ENCODE assay signal across 1 cellular context in the genomic region with DNA sequence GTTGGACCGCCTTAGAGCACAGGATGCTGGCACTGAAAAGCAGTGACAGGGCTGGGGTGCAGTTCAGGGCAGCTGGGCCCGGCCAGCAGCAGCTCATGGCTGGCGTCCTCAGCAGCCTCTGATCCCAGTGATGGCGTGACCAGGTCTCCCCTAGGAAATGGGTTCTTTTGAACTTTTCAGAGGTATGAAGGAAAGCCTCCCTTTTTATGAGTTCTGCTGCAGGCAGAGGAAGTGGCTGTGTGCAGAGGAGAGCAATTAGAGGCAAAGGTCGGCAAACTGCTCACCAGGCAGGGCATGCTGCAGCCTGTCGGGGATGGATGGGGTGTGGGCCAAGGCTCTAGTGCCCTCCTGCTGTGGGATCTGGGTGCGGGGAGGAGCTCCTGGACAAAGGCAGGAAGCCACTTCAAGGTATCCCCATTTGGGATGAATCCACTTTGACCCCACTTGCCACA.
TF ChIP-seq lines count a peak whose summit lies in the region.

No MANE protein-coding gene starts in this region.

TF ChIP-seq in HepG2, 621 proteins besides CTCF, POLR2A, EP300 and RAD21 (continued from another document):
- TF ChIP-seq, protein P1, sequence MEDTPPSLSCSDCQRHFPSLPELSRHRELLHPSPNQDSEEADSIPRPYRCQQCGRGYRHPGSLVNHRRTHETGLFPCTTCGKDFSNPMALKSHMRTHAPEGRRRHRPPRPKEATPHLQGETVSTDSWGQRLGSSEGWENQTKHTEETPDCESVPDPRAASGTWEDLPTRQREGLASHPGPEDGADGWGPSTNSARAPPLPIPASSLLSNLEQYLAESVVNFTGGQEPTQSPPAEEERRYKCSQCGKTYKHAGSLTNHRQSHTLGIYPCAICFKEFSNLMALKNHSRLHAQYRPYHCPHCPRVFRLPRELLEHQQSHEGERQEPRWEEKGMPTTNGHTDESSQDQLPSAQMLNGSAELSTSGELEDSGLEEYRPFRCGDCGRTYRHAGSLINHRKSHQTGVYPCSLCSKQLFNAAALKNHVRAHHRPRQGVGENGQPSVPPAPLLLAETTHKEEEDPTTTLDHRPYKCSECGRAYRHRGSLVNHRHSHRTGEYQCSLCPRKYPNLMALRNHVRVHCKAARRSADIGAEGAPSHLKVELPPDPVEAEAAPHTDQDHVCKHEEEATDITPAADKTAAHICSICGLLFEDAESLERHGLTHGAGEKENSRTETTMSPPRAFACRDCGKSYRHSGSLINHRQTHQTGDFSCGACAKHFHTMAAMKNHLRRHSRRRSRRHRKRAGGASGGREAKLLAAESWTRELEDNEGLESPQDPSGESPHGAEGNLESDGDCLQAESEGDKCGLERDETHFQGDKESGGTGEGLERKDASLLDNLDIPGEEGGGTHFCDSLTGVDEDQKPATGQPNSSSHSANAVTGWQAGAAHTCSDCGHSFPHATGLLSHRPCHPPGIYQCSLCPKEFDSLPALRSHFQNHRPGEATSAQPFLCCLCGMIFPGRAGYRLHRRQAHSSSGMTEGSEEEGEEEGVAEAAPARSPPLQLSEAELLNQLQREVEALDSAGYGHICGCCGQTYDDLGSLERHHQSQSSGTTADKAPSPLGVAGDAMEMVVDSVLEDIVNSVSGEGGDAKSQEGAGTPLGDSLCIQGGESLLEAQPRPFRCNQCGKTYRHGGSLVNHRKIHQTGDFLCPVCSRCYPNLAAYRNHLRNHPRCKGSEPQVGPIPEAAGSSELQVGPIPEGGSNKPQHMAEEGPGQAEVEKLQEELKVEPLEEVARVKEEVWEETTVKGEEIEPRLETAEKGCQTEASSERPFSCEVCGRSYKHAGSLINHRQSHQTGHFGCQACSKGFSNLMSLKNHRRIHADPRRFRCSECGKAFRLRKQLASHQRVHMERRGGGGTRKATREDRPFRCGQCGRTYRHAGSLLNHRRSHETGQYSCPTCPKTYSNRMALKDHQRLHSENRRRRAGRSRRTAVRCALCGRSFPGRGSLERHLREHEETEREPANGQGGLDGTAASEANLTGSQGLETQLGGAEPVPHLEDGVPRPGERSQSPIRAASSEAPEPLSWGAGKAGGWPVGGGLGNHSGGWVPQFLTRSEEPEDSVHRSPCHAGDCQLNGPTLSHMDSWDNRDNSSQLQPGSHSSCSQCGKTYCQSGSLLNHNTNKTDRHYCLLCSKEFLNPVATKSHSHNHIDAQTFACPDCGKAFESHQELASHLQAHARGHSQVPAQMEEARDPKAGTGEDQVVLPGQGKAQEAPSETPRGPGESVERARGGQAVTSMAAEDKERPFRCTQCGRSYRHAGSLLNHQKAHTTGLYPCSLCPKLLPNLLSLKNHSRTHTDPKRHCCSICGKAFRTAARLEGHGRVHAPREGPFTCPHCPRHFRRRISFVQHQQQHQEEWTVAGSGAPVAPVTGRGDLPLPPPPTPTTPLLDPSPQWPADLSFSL (CRISPR knock-in tag; IDR thresholded peaks at IDR 0.05): peak; percentile 70
- TF ChIP-seq, protein P2, sequence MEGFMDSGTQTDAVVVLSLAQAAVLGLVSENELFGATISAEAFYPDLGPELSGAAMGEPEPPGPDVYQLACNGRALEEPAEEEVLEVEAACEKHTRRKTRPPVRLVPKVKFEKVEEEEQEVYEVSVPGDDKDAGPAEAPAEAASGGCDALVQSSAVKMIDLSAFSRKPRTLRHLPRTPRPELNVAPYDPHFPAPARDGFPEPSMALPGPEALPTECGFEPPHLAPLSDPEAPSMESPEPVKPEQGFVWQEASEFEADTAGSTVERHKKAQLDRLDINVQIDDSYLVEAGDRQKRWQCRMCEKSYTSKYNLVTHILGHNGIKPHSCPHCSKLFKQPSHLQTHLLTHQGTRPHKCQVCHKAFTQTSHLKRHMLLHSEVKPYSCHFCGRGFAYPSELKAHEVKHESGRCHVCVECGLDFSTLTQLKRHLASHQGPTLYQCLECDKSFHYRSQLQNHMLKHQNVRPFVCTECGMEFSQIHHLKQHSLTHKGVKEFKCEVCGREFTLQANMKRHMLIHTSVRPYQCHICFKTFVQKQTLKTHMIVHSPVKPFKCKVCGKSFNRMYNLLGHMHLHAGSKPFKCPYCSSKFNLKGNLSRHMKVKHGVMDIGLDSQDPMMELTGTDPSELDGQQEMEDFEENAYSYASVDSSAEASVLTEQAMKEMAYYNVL (CRISPR knock-in tag; IDR thresholded peaks at IDR 0.05; ENCODE audit: borderline replicate concordance): peak; percentile 51; the same call in 1 of the 2 replicates
- TF ChIP-seq CREM (IDR thresholded peaks at IDR 0.05) (0 out of 2 replicates have a peak, but pooled peaks have one; percentile 18), CREM (CRISPR knock-in tag; IDR thresholded peaks at IDR 0.05) (no peak), SP5 (CRISPR knock-in tag; IDR thresholded peaks at IDR 0.05; ENCODE audit: borderline replicate concordance, low read depth) (0 out of 2 replicates have a peak, but pooled peaks have one; percentile 24), ZNF629 (CRISPR knock-in tag; conservative IDR thresholded peaks at IDR 0.05) (peak; percentile 81), ISL2 (CRISPR knock-in tag; IDR thresholded peaks at IDR 0.05) (peak; percentile 64), MEIS2 (CRISPR knock-in tag; IDR thresholded peaks at IDR 0.05) (peak; percentile 62; the same call in 1 of the 2 replicates), RFXAP (CRISPR knock-in tag; IDR thresholded peaks at IDR 0.05; ENCODE audit: borderline replicate concordance) (0 out of 2 replicates have a peak, but pooled peaks have one; percentile 25), SNAPC2 (CRISPR knock-in tag; IDR thresholded peaks at IDR 0.05) (0 out of 2 replicates have a peak, but pooled peaks have one; percentile 57), GATAD2A (CRISPR knock-in tag; IDR thresholded peaks at IDR 0.05) (peak; percentile 32), FOXO1 (CRISPR knock-in tag; IDR thresholded peaks at IDR 0.05) (no peak), STAG1 (CRISPR knock-in tag; IDR thresholded peaks at IDR 0.05) (peak; percentile 71), REPIN1 (CRISPR knock-in tag; IDR thresholded peaks at IDR 0.05; ENCODE audit: borderline replicate concordance, low read depth) (0 out of 2 replicates have a peak, but pooled peaks have one; percentile 34), NFE2L1 (CRISPR knock-in tag; IDR thresholded peaks at IDR 0.05; ENCODE audit: borderline replicate concordance) (no peak), SRF (IDR thresholded peaks at IDR 0.05; ENCODE audit: low read depth, low read length) (no peak), SAP130 (CRISPR knock-in tag; IDR thresholded peaks at IDR 0.05; ENCODE audit: low read depth) (peak; percentile 50; the same call in 1 of the 2 replicates), ZIK1 (CRISPR knock-in tag; IDR thresholded peaks at IDR 0.05; ENCODE audit: borderline replicate concordance, low read depth) (no peak), ZC3H4 (CRISPR knock-in tag; IDR thresholded peaks at IDR 0.05; ENCODE audit: borderline replicate concordance) (no peak), ZMYM4 (CRISPR knock-in tag; IDR thresholded peaks at IDR 0.05) (peak; percentile 22; the same call in 1 of the 2 replicates), ZNF792 (CRISPR knock-in tag; IDR thresholded peaks at IDR 0.05) (0 out of 2 replicates have a peak, but pooled peaks have one; percentile 26), ARNTL (CRISPR knock-in tag; IDR thresholded peaks at IDR 0.05) (0 out of 2 replicates have a peak, but pooled peaks have one; percentile 52), HNRNPL (IDR thresholded peaks at IDR 0.05; ENCODE audit: low read depth, low read length) (0 out of 2 replicates have a peak, but pooled peaks have one; percentile 26)
- TF ChIP-seq, protein P3, sequence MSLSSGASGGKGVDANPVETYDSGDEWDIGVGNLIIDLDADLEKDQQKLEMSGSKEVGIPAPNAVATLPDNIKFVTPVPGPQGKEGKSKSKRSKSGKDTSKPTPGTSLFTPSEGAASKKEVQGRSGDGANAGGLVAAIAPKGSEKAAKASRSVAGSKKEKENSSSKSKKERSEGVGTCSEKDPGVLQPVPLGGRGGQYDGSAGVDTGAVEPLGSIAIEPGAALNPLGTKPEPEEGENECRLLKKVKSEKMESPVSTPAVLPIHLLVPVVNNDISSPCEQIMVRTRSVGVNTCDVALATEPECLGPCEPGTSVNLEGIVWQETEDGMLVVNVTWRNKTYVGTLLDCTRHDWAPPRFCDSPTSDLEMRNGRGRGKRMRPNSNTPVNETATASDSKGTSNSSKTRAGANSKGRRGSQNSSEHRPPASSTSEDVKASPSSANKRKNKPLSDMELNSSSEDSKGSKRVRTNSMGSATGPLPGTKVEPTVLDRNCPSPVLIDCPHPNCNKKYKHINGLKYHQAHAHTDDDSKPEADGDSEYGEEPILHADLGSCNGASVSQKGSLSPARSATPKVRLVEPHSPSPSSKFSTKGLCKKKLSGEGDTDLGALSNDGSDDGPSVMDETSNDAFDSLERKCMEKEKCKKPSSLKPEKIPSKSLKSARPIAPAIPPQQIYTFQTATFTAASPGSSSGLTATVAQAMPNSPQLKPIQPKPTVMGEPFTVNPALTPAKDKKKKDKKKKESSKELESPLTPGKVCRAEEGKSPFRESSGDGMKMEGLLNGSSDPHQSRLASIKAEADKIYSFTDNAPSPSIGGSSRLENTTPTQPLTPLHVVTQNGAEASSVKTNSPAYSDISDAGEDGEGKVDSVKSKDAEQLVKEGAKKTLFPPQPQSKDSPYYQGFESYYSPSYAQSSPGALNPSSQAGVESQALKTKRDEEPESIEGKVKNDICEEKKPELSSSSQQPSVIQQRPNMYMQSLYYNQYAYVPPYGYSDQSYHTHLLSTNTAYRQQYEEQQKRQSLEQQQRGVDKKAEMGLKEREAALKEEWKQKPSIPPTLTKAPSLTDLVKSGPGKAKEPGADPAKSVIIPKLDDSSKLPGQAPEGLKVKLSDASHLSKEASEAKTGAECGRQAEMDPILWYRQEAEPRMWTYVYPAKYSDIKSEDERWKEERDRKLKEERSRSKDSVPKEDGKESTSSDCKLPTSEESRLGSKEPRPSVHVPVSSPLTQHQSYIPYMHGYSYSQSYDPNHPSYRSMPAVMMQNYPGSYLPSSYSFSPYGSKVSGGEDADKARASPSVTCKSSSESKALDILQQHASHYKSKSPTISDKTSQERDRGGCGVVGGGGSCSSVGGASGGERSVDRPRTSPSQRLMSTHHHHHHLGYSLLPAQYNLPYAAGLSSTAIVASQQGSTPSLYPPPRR (CRISPR knock-in tag; IDR thresholded peaks at IDR 0.05; ENCODE audit: borderline replicate concordance): peak; percentile 74; the same call in 1 of the 2 replicates
- TF ChIP-seq, protein P4, sequence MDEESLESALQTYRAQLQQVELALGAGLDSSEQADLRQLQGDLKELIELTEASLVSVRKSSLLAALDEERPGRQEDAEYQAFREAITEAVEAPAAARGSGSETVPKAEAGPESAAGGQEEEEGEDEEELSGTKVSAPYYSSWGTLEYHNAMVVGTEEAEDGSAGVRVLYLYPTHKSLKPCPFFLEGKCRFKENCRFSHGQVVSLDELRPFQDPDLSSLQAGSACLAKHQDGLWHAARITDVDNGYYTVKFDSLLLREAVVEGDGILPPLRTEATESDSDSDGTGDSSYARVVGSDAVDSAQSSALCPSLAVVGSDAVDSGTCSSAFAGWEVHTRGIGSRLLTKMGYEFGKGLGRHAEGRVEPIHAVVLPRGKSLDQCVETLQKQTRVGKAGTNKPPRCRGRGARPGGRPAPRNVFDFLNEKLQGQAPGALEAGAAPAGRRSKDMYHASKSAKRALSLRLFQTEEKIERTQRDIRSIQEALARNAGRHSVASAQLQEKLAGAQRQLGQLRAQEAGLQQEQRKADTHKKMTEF (CRISPR knock-in tag; IDR thresholded peaks at IDR 0.05): peak; percentile 51; the same call in 1 of the 2 replicates
- TF ChIP-seq, protein P5, sequence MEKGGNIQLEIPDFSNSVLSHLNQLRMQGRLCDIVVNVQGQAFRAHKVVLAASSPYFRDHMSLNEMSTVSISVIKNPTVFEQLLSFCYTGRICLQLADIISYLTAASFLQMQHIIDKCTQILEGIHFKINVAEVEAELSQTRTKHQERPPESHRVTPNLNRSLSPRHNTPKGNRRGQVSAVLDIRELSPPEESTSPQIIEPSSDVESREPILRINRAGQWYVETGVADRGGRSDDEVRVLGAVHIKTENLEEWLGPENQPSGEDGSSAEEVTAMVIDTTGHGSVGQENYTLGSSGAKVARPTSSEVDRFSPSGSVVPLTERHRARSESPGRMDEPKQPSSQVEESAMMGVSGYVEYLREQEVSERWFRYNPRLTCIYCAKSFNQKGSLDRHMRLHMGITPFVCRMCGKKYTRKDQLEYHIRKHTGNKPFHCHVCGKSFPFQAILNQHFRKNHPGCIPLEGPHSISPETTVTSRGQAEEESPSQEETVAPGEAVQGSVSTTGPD (CRISPR knock-in tag; IDR thresholded peaks at IDR 0.05): no peak
- TF ChIP-seq, protein P6, sequence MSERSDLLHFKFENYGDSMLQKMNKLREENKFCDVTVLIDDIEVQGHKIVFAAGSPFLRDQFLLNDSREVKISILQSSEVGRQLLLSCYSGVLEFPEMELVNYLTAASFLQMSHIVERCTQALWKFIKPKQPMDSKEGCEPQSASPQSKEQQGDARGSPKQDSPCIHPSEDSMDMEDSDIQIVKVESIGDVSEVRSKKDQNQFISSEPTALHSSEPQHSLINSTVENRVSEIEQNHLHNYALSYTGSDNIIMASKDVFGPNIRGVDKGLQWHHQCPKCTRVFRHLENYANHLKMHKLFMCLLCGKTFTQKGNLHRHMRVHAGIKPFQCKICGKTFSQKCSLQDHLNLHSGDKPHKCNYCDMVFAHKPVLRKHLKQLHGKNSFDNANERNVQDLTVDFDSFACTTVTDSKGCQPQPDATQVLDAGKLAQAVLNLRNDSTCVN (CRISPR knock-in tag; IDR thresholded peaks at IDR 0.05; ENCODE audit: borderline replicate concordance): peak; percentile 38; the same call in 1 of the 2 replicates
- TF ChIP-seq, protein P7, sequence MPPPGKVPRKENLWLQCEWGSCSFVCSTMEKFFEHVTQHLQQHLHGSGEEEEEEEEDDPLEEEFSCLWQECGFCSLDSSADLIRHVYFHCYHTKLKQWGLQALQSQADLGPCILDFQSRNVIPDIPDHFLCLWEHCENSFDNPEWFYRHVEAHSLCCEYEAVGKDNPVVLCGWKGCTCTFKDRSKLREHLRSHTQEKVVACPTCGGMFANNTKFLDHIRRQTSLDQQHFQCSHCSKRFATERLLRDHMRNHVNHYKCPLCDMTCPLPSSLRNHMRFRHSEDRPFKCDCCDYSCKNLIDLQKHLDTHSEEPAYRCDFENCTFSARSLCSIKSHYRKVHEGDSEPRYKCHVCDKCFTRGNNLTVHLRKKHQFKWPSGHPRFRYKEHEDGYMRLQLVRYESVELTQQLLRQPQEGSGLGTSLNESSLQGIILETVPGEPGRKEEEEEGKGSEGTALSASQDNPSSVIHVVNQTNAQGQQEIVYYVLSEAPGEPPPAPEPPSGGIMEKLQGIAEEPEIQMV (CRISPR knock-in tag; IDR thresholded peaks at IDR 0.05; ENCODE audit: low read depth): no peak
- TF ChIP-seq, protein P8, sequence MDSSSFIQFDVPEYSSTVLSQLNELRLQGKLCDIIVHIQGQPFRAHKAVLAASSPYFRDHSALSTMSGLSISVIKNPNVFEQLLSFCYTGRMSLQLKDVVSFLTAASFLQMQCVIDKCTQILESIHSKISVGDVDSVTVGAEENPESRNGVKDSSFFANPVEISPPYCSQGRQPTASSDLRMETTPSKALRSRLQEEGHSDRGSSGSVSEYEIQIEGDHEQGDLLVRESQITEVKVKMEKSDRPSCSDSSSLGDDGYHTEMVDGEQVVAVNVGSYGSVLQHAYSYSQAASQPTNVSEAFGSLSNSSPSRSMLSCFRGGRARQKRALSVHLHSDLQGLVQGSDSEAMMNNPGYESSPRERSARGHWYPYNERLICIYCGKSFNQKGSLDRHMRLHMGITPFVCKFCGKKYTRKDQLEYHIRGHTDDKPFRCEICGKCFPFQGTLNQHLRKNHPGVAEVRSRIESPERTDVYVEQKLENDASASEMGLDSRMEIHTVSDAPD (CRISPR knock-in tag; IDR thresholded peaks at IDR 0.05): peak; percentile 78
